Comparison of ENCODE assay signal across 1 cellular context in the genomic region with DNA sequence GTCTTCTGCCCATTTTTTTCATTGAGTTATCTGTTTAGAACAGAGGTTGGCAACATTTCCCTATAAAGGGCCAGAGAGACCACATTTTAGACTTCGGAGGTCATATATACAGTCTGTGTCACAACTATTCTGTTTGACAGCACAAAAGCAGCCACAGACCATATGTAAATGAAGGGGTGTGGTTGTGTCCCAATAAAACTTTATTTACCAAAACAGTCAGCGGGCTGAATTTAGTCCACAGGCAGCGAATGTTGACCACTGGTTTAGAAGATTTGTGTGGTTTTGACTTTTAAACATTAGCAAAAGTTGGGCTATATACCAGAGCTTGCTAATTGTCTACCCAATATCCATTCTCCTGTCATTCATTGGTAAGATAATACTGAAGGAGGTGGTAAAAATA.
TF ChIP-seq lines count a peak whose summit lies in the region.

No MANE protein-coding gene starts in this region.

TF ChIP-seq in K562, 482 proteins besides CTCF, POLR2A, EP300 and RAD21:
- TF ChIP-seq, protein P1, sequence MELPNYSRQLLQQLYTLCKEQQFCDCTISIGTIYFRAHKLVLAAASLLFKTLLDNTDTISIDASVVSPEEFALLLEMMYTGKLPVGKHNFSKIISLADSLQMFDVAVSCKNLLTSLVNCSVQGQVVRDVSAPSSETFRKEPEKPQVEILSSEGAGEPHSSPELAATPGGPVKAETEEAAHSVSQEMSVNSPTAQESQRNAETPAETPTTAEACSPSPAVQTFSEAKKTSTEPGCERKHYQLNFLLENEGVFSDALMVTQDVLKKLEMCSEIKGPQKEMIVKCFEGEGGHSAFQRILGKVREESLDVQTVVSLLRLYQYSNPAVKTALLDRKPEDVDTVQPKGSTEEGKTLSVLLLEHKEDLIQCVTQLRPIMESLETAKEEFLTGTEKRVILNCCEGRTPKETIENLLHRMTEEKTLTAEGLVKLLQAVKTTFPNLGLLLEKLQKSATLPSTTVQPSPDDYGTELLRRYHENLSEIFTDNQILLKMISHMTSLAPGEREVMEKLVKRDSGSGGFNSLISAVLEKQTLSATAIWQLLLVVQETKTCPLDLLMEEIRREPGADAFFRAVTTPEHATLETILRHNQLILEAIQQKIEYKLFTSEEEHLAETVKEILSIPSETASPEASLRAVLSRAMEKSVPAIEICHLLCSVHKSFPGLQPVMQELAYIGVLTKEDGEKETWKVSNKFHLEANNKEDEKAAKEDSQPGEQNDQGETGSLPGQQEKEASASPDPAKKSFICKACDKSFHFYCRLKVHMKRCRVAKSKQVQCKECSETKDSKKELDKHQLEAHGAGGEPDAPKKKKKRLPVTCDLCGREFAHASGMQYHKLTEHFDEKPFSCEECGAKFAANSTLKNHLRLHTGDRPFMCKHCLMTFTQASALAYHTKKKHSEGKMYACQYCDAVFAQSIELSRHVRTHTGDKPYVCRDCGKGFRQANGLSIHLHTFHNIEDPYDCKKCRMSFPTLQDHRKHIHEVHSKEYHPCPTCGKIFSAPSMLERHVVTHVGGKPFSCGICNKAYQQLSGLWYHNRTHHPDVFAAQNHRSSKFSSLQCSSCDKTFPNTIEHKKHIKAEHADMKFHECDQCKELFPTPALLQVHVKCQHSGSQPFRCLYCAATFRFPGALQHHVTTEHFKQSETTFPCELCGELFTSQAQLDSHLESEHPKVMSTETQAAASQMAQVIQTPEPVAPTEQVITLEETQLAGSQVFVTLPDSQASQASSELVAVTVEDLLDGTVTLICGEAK (IDR thresholded peaks at IDR 0.05), result peak; percentile 90
- TF ChIP-seq, protein P1 (CRISPR knock-in tag; IDR thresholded peaks at IDR 0.05), result peak; percentile 85
- TF ChIP-seq HMG20B (CRISPR knock-in tag; IDR thresholded peaks at IDR 0.05), result no peak
- TF ChIP-seq, protein P2, sequence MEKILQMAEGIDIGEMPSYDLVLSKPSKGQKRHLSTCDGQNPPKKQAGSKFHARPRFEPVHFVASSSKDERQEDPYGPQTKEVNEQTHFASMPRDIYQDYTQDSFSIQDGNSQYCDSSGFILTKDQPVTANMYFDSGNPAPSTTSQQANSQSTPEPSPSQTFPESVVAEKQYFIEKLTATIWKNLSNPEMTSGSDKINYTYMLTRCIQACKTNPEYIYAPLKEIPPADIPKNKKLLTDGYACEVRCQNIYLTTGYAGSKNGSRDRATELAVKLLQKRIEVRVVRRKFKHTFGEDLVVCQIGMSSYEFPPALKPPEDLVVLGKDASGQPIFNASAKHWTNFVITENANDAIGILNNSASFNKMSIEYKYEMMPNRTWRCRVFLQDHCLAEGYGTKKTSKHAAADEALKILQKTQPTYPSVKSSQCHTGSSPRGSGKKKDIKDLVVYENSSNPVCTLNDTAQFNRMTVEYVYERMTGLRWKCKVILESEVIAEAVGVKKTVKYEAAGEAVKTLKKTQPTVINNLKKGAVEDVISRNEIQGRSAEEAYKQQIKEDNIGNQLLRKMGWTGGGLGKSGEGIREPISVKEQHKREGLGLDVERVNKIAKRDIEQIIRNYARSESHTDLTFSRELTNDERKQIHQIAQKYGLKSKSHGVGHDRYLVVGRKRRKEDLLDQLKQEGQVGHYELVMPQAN (IDR thresholded peaks at IDR 0.05; ENCODE audit: borderline replicate concordance), result no peak
- no peak for TF ChIP-seq SNRNP70 (optimal IDR thresholded peaks at IDR 0.05; ENCODE audit: low read depth, low read length)
